Comparison of ENCODE assay signal across 1 cellular context in the genomic region with DNA sequence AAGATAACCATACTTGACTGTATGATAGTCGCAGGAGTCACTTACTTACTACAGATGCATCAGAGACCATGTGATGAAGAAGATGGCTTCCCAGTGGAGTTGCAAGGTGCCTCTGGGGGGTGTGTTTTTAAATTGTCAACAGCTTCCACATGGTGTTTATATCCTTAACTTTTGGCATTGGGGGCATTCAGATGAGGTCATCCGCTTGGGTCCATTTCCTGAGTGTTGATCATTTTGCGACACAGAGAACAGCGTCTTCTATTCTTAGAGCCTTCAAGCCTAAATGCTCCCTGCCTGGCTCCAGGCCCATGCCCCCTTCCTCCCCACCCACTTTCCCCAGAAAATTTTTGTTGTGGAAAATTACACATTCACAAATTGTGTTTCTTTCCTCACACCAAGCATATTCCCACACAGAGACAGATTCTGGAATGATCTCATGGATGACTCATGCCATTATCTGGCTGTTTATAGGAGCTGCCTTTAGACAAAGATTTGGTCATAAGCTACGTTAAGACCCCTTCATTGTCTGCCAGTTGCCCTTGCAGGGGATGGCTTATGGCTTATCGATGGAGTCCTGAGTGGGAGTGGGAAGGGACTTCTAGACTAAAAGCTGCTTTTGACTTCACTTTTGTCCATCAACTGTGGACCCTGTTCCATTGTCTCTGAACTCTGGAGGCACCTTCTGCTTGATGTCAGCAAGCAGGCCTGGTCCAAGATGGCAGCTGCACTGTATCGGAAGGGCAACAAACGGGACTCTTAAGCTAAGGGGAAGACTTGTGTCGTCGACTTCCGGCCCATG.
TF ChIP-seq lines count a peak whose summit lies in the region.

No MANE protein-coding gene starts in this region.

TF ChIP-seq in HEK293, 187 proteins besides CTCF, POLR2A, EP300 and RAD21 (continued from another document and continues in another):
- TF ChIP-seq ZNF692 (tag by site-specific recombination; IDR thresholded peaks at IDR 0.05): no peak
- no peak for TF ChIP-seq ZNF747 (tag by site-specific recombination; IDR thresholded peaks at IDR 0.05)
- TF ChIP-seq ZNF548 (tag by site-specific recombination; IDR thresholded peaks at IDR 0.05): no peak
- TF ChIP-seq ZFHX2 (tag by site-specific recombination; conservative IDR thresholded peaks at IDR 0.05): peak; percentile 58
- TF ChIP-seq, protein P1, sequence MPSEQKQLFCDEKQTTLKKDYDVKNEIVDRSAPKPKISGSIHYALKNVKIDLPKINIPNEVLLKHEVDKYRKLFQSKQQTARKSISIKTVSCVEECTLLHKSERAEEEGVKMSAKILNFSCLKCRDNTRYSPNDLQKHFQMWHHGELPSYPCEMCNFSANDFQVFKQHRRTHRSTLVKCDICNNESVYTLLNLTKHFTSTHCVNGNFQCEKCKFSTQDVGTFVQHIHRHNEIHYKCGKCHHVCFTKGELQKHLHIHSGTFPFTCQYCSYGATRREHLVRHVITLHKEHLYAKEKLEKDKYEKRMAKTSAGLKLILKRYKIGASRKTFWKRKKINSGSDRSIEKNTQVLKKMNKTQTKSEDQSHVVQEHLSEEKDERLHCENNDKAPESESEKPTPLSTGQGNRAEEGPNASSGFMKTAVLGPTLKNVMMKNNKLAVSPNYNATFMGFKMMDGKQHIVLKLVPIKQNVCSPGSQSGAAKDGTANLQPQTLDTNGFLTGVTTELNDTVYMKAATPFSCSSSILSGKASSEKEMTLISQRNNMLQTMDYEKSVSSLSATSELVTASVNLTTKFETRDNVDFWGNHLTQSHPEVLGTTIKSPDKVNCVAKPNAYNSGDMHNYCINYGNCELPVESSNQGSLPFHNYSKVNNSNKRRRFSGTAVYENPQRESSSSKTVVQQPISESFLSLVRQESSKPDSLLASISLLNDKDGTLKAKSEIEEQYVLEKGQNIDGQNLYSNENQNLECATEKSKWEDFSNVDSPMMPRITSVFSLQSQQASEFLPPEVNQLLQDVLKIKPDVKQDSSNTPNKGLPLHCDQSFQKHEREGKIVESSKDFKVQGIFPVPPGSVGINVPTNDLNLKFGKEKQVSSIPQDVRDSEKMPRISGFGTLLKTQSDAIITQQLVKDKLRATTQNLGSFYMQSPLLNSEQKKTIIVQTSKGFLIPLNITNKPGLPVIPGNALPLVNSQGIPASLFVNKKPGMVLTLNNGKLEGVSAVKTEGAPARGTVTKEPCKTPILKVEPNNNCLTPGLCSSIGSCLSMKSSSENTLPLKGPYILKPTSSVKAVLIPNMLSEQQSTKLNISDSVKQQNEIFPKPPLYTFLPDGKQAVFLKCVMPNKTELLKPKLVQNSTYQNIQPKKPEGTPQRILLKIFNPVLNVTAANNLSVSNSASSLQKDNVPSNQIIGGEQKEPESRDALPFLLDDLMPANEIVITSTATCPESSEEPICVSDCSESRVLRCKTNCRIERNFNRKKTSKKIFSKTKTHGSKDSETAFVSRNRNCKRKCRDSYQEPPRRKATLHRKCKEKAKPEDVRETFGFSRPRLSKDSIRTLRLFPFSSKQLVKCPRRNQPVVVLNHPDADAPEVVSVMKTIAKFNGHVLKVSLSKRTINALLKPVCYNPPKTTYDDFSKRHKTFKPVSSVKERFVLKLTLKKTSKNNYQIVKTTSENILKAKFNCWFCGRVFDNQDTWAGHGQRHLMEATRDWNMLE (tag by site-specific recombination; conservative IDR thresholded peaks at IDR 0.05; ENCODE audit: low read depth): no peak
- TF ChIP-seq SCRT1 (tag by site-specific recombination; IDR thresholded peaks at IDR 0.05; ENCODE audit: borderline replicate concordance): no peak
- TF ChIP-seq ZNF76 (tag by site-specific recombination; IDR thresholded peaks at IDR 0.05; ENCODE audit: borderline replicate concordance, low read depth): no peak
- peak; percentile 89 for TF ChIP-seq ZNF629 (tag by site-specific recombination; IDR thresholded peaks at IDR 0.05)
- TF ChIP-seq ZNF558 (tag by site-specific recombination; IDR thresholded peaks at IDR 0.05): 0 out of 2 replicates have a peak, but pooled peaks have one; percentile 17
- no peak for TF ChIP-seq ZNF10 (tag by site-specific recombination; IDR thresholded peaks at IDR 0.05)
- TF ChIP-seq KLF17 (tag by site-specific recombination; IDR thresholded peaks at IDR 0.05): no peak
- 0 out of 2 replicates have a peak, but pooled peaks have one; percentile 9 for TF ChIP-seq ZSCAN4 (tag by site-specific recombination; IDR thresholded peaks at IDR 0.05)
- no peak for TF ChIP-seq ZNF2 (tag by site-specific recombination; IDR thresholded peaks at IDR 0.05)
- peak; percentile 57; the same call in 1 of the 2 replicates for TF ChIP-seq ZXDB (tag by site-specific recombination; IDR thresholded peaks at IDR 0.05)
- TF ChIP-seq SP3 (tag by site-specific recombination; IDR thresholded peaks at IDR 0.05): no peak
- TF ChIP-seq, protein P2, sequence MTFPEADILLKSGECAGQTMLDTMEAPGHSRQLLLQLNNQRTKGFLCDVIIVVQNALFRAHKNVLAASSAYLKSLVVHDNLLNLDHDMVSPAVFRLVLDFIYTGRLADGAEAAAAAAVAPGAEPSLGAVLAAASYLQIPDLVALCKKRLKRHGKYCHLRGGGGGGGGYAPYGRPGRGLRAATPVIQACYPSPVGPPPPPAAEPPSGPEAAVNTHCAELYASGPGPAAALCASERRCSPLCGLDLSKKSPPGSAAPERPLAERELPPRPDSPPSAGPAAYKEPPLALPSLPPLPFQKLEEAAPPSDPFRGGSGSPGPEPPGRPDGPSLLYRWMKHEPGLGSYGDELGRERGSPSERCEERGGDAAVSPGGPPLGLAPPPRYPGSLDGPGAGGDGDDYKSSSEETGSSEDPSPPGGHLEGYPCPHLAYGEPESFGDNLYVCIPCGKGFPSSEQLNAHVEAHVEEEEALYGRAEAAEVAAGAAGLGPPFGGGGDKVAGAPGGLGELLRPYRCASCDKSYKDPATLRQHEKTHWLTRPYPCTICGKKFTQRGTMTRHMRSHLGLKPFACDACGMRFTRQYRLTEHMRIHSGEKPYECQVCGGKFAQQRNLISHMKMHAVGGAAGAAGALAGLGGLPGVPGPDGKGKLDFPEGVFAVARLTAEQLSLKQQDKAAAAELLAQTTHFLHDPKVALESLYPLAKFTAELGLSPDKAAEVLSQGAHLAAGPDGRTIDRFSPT (tag by site-specific recombination; IDR thresholded peaks at IDR 0.05): peak; percentile 13; the same call in 1 of the 2 replicates
- 0 out of 2 replicates have a peak, but pooled peaks have one; percentile 44 for TF ChIP-seq PATZ1 (tag by site-specific recombination; IDR thresholded peaks at IDR 0.05)
- peak; percentile 39; the same call in 1 of the 2 replicates for TF ChIP-seq SP7 (tag by site-specific recombination; IDR thresholded peaks at IDR 0.05)
- peak; percentile 21; the same call in 1 of the 2 replicates for TF ChIP-seq FEZF1 (tag by site-specific recombination; IDR thresholded peaks at IDR 0.05)
- TF ChIP-seq SETDB1 (IDR thresholded peaks at IDR 0.05; ENCODE audit: insufficient read length, low read length): peak; percentile 33
- peak; percentile 38; the same call in 1 of the 2 replicates for TF ChIP-seq ZNF366 (tag by site-specific recombination; conservative IDR thresholded peaks at IDR 0.05)
- no peak for TF ChIP-seq PRDM1 (tag by site-specific recombination; IDR thresholded peaks at IDR 0.05)
- TF ChIP-seq BCL6B (tag by site-specific recombination; IDR thresholded peaks at IDR 0.05): no peak
- no peak for TF ChIP-seq ZNF623 (tag by site-specific recombination; IDR thresholded peaks at IDR 0.05)
- TF ChIP-seq ZNF48 (tag by site-specific recombination; IDR thresholded peaks at IDR 0.05): no peak
- TF ChIP-seq ZFP3 (tag by site-specific recombination; IDR thresholded peaks at IDR 0.05; ENCODE audit: low read depth): no peak
- peak; percentile 71 for TF ChIP-seq GLIS1 (tag by site-specific recombination; IDR thresholded peaks at IDR 0.05)
- TF ChIP-seq, protein P3, sequence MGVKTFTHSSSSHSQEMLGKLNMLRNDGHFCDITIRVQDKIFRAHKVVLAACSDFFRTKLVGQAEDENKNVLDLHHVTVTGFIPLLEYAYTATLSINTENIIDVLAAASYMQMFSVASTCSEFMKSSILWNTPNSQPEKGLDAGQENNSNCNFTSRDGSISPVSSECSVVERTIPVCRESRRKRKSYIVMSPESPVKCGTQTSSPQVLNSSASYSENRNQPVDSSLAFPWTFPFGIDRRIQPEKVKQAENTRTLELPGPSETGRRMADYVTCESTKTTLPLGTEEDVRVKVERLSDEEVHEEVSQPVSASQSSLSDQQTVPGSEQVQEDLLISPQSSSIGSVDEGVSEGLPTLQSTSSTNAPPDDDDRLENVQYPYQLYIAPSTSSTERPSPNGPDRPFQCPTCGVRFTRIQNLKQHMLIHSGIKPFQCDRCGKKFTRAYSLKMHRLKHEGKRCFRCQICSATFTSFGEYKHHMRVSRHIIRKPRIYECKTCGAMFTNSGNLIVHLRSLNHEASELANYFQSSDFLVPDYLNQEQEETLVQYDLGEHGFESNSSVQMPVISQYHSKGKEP (tag by site-specific recombination; IDR thresholded peaks at IDR 0.05): no peak
- peak; percentile 41; the same call in 1 of the 2 replicates for TF ChIP-seq ZNF335 (tag by site-specific recombination; conservative IDR thresholded peaks at IDR 0.05)
- TF ChIP-seq, protein P4, sequence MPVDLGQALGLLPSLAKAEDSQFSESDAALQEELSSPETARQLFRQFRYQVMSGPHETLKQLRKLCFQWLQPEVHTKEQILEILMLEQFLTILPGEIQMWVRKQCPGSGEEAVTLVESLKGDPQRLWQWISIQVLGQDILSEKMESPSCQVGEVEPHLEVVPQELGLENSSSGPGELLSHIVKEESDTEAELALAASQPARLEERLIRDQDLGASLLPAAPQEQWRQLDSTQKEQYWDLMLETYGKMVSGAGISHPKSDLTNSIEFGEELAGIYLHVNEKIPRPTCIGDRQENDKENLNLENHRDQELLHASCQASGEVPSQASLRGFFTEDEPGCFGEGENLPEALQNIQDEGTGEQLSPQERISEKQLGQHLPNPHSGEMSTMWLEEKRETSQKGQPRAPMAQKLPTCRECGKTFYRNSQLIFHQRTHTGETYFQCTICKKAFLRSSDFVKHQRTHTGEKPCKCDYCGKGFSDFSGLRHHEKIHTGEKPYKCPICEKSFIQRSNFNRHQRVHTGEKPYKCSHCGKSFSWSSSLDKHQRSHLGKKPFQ (tag by site-specific recombination; IDR thresholded peaks at IDR 0.05): no peak
- TF ChIP-seq ZNF202 (tag by site-specific recombination; IDR thresholded peaks at IDR 0.05; ENCODE audit: borderline replicate concordance): no peak
- no peak for TF ChIP-seq HOXD13 (CRISPR knock-in tag; IDR thresholded peaks at IDR 0.05; ENCODE audit: borderline replicate concordance)
- no peak for TF ChIP-seq ZSCAN16 (tag by site-specific recombination; IDR thresholded peaks at IDR 0.05)
- TF ChIP-seq ZNF600 (tag by site-specific recombination; IDR thresholded peaks at IDR 0.05): peak; percentile 81
- 0 out of 2 replicates have a peak, but pooled peaks have one; percentile 52 for TF ChIP-seq ZFP37 (tag by site-specific recombination; IDR thresholded peaks at IDR 0.05)
- TF ChIP-seq YY1 (tag by site-specific recombination; IDR thresholded peaks at IDR 0.05): no peak
